In genomic region chr7:6496842-6497636, GRCh38 we compare ENCODE assay signal across 18 cellular contexts. TPM values are rescaled to one million over a fixed set of nuclear protein-coding genes. Genes with fewer than 3 reads are reported as not detected.
"Had no signal": no experiment of that assay in that cellular context is flagged by ENCODE, and none has a peak within 500 bp of the region (broad histone marks: within the 10 kb centered on the region; RNA-seq: fewer than 3 reads in every experiment).

No MANE protein-coding gene starts in this region.

- H3K4me1 ChIP-seq: ascending aorta, esophagus muscularis mucosa, heart right ventricle, pancreas had no signal

- H3K27ac Mint-ChIP-seq: activated naive CD4-positive, alpha-beta T cell treated with anti-CD3 and anti-CD28 coated beads, Interleukin-2, amount 50 U/mL, for 24 hours; activated T-cell treated with anti-CD3 and anti-CD28 coated beads, Interleukin-2, amount 50 U/mL, for 72 hours; immature natural killer cell; naive thymus-derived CD4-positive, alpha-beta T cell had no signal

- H3K9me3 Mint-ChIP-seq: activated naive CD4-positive, alpha-beta T cell treated with anti-CD3 and anti-CD28 coated beads, Interleukin-2, amount 50 U/mL, for 24 hours; activated T-cell treated with anti-CD3 and anti-CD28 coated beads, Interleukin-2, amount 50 U/mL, for 72 hours; immature natural killer cell; naive thymus-derived CD4-positive, alpha-beta T cell had no signal

- H3K27ac ChIP-seq: ascending aorta, coronary artery, esophagus muscularis mucosa, heart right ventricle, pancreas, spleen, WERI-Rb-1 had no signal

- H3K4me1 Mint-ChIP-seq: activated naive CD4-positive, alpha-beta T cell treated with anti-CD3 and anti-CD28 coated beads, Interleukin-2, amount 50 U/mL, for 24 hours; immature natural killer cell; naive thymus-derived CD4-positive, alpha-beta T cell had no signal

- H3K36me3 ChIP-seq: ascending aorta, esophagus muscularis mucosa, heart right ventricle, pancreas, spleen, WERI-Rb-1 had no signal

- H3K4me3 ChIP-seq: ascending aorta, coronary artery, esophagus muscularis mucosa, heart right ventricle, pancreas, spleen had no signal

- H3K4me3 Mint-ChIP-seq: activated naive CD4-positive, alpha-beta T cell treated with anti-CD3 and anti-CD28 coated beads, Interleukin-2, amount 50 U/mL, for 24 hours; activated T-cell treated with anti-CD3 and anti-CD28 coated beads, Interleukin-2, amount 50 U/mL, for 72 hours; immature natural killer cell; naive thymus-derived CD4-positive, alpha-beta T cell had no signal

- DNase-seq: activated CD4-positive, alpha-beta T cell treated with anti-CD3 and anti-CD28 coated beads for 1 hour; activated CD8-positive, alpha-beta memory T cell treated with anti-CD3 and anti-CD28 coated beads for 24 hours; activated CD8-positive, alpha-beta memory T cell treated with anti-CD3 and anti-CD28 coated beads, Interleukin-2, amount 50 U/mL, for 48 hours; activated effector memory CD4-positive, alpha-beta T cell treated with anti-CD3 and anti-CD28 coated beads, Interleukin-2, amount 50 U/mL, for 16 hours; activated T-cell treated with anti-CD3 and anti-CD28 coated beads, Interleukin-2, amount 50 U/mL, for 72 hours; heart right ventricle; immature natural killer cell; left ventricle myocardium superior; mesenchymal stem cell; naive thymus-derived CD4-positive, alpha-beta T cell; spleen; stimulated activated naive CD4-positive, alpha-beta T cell; WERI-Rb-1 had no signal

- H3K36me3 Mint-ChIP-seq: activated naive CD4-positive, alpha-beta T cell treated with anti-CD3 and anti-CD28 coated beads, Interleukin-2, amount 50 U/mL, for 24 hours; immature natural killer cell; naive thymus-derived CD4-positive, alpha-beta T cell had no signal

- H3K27me3 ChIP-seq: ascending aorta, esophagus muscularis mucosa, heart right ventricle, pancreas, spleen had no signal

- H3K27me3 Mint-ChIP-seq: activated naive CD4-positive, alpha-beta T cell treated with anti-CD3 and anti-CD28 coated beads, Interleukin-2, amount 50 U/mL, for 24 hours had no signal

- H3K9me3 ChIP-seq: ascending aorta, esophagus muscularis mucosa, heart right ventricle, pancreas, spleen had no signal

RNA-seq across cellular contexts. Expression of gene GRID2IP, which starts 54.2 kb away (rescaled TPM):
- total RNA-seq: ascending aorta, esophagus muscularis mucosa, left ventricle myocardium superior had no signal
- polyA plus RNA-seq: naive thymus-derived CD4-positive, alpha-beta T cell had no signal
